30 cellular contexts compared by ENCODE assay signal in genomic region chr6:84508981-84509380, GRCh38.
DNase-seq lines count a peak whose midpoint lies in the region; TF ChIP-seq lines count a peak whose summit lies in the region.
"Had no signal": no experiment of that assay in that cellular context is flagged by ENCODE, and none has a peak within 500 bp of the region (broad histone marks: within the 10 kb centered on the region; RNA-seq: fewer than 3 reads in every experiment).

No MANE protein-coding gene starts in this region.

- H3K9ac ChIP-seq in GM23248: no peak overlapping the region
- H3K9ac ChIP-seq in neural progenitor cell: no peak overlapping the region

- H3K27ac Mint-ChIP-seq in chondrocyte (ENCODE audit: unreplicated experiment) (peak overlapping the region; percentile 65), neural progenitor cell (no peak overlapping the region)
- no peak overlapping the region for H3K27ac Mint-ChIP-seq in activated CD4-positive, alpha-beta memory T cell treated with anti-CD3 and anti-CD28 coated beads, Interleukin-2, amount 10 ng/mL, durations not matched to agents 7 days and 5 days
- H3K27ac Mint-ChIP-seq: activated CD4-positive, alpha-beta T cell treated with anti-CD3 and anti-CD28 coated beads, Interleukin-2, amount 10 ng/mL, durations not matched to agents 24 days and 14 days; activated naive CD8-positive, alpha-beta T cell treated with anti-CD3 and anti-CD28 coated beads, Interleukin-2, amount 50 U/mL, for 24 hours; brain; effector memory CD8-positive, alpha-beta T cell; naive thymus-derived CD4-positive, alpha-beta T cell had no signal

- H2AFZ ChIP-seq in ACC112 (ENCODE audit: low read length, unreplicated experiment) (peak overlapping the region; percentile 74), GM23248 (peak overlapping the region; percentile 42), neural progenitor cell (replicated peaks) (no peak overlapping the region)

- CTCF ChIA-PET in activated CD4-positive, alpha-beta memory T cell treated with anti-CD3 and anti-CD28 coated beads, Interleukin-2, amount 10 ng/mL, durations not matched to agents 7 days and 5 days (lab: Charles Lee): interaction anchor here (0.9 kb wide), 1 partner anchor 24 kb away, joined by 3 read pairs; no protein-coding TSS in a partner anchor

- no peaks in the 10 kb centered on the region for H3K79me2 ChIP-seq in ACC112 (ENCODE audit: control insufficient read depth, insufficient read depth, low read length, unreplicated experiment)
- no peaks in the 10 kb centered on the region for H3K79me2 ChIP-seq in GM23248 (ENCODE audit: insufficient read depth)
- no peaks in the 10 kb centered on the region for H3K79me2 ChIP-seq in neural progenitor cell (ENCODE audit: low read depth)

- H3K27me3 Mint-ChIP-seq in chondrocyte (ENCODE audit: low read depth) (no peaks in the 10 kb centered on the region), neural progenitor cell (ENCODE audit: insufficient read depth, low read depth) (no peaks in the 10 kb centered on the region)
- H3K27me3 Mint-ChIP-seq in activated CD4-positive, alpha-beta memory T cell treated with anti-CD3 and anti-CD28 coated beads, Interleukin-2, amount 10 ng/mL, durations not matched to agents 7 days and 5 days: no peaks in the 10 kb centered on the region
- H3K27me3 Mint-ChIP-seq: activated CD4-positive, alpha-beta T cell treated with anti-CD3 and anti-CD28 coated beads, Interleukin-2, amount 10 ng/mL, durations not matched to agents 24 days and 14 days; activated naive CD8-positive, alpha-beta T cell treated with anti-CD3 and anti-CD28 coated beads, Interleukin-2, amount 50 U/mL, for 24 hours; brain; effector memory CD8-positive, alpha-beta T cell; naive thymus-derived CD4-positive, alpha-beta T cell had no signal

- H3K9me3 Mint-ChIP-seq in chondrocyte (ENCODE audit: low read depth): peaks cover 9% of the 10 kb centered on the region
- no peaks in the 10 kb centered on the region for H3K9me3 Mint-ChIP-seq in activated CD4-positive, alpha-beta memory T cell treated with anti-CD3 and anti-CD28 coated beads, Interleukin-2, amount 10 ng/mL, durations not matched to agents 7 days and 5 days
- H3K9me3 Mint-ChIP-seq in neural progenitor cell: peaks cover 11% of the 10 kb centered on the region
- H3K9me3 Mint-ChIP-seq: activated CD4-positive, alpha-beta T cell treated with anti-CD3 and anti-CD28 coated beads, Interleukin-2, amount 10 ng/mL, durations not matched to agents 24 days and 14 days; effector memory CD8-positive, alpha-beta T cell had no signal

- no peak overlapping the region for H3K4me3 Mint-ChIP-seq in chondrocyte (ENCODE audit: unreplicated experiment)
- no peak overlapping the region for H3K4me3 Mint-ChIP-seq in activated CD4-positive, alpha-beta memory T cell treated with anti-CD3 and anti-CD28 coated beads, Interleukin-2, amount 10 ng/mL, durations not matched to agents 7 days and 5 days
- no peak overlapping the region for H3K4me3 Mint-ChIP-seq in neural progenitor cell
- H3K4me3 Mint-ChIP-seq: activated CD4-positive, alpha-beta T cell treated with anti-CD3 and anti-CD28 coated beads, Interleukin-2, amount 10 ng/mL, durations not matched to agents 24 days and 14 days; activated naive CD8-positive, alpha-beta T cell treated with anti-CD3 and anti-CD28 coated beads, Interleukin-2, amount 50 U/mL, for 24 hours; activated T-cell treated with anti-CD3 and anti-CD28 coated beads, Interleukin-2, amount 50 U/mL, for 4 hours; brain; effector memory CD8-positive, alpha-beta T cell; naive thymus-derived CD4-positive, alpha-beta T cell had no signal

- H3K9me3 ChIP-seq in GM23248 (ENCODE audit: low read depth) (no peaks in the 10 kb centered on the region), neural progenitor cell (ENCODE audit: low read depth) (no peaks in the 10 kb centered on the region)
- no peaks in the 10 kb centered on the region for H3K9me3 ChIP-seq in effector memory CD4-positive, alpha-beta T cell (ENCODE audit: control insufficient read depth, low read length)
- H3K9me3 ChIP-seq: BE2C, gastroesophageal sphincter, Peyer's patch, uterus had no signal

- in situ Hi-C loops in GM23248 (cut with MboI): no loop called here

- H3K4me1 Mint-ChIP-seq in chondrocyte (ENCODE audit: low read depth) (peaks cover 36% of the 10 kb centered on the region), neural progenitor cell (no peaks in the 10 kb centered on the region)
- H3K4me1 Mint-ChIP-seq in activated CD4-positive, alpha-beta memory T cell treated with anti-CD3 and anti-CD28 coated beads, Interleukin-2, amount 10 ng/mL, durations not matched to agents 7 days and 5 days: no peaks in the 10 kb centered on the region
- H3K4me1 Mint-ChIP-seq: activated CD4-positive, alpha-beta T cell treated with anti-CD3 and anti-CD28 coated beads, Interleukin-2, amount 10 ng/mL, durations not matched to agents 24 days and 14 days; activated naive CD8-positive, alpha-beta T cell treated with anti-CD3 and anti-CD28 coated beads, Interleukin-2, amount 50 U/mL, for 24 hours; brain; naive thymus-derived CD4-positive, alpha-beta T cell had no signal

- H3K36me3 ChIP-seq in ACC112 (ENCODE audit: insufficient read depth, low read length) (no peaks in the 10 kb centered on the region), GM23248 (ENCODE audit: low read depth) (no peaks in the 10 kb centered on the region), neural progenitor cell (no peaks in the 10 kb centered on the region)
- no peaks in the 10 kb centered on the region for H3K36me3 ChIP-seq in effector memory CD4-positive, alpha-beta T cell (ENCODE audit: control insufficient read depth, insufficient read depth, low read length)
- H3K36me3 ChIP-seq: BE2C, gastroesophageal sphincter, left ventricle myocardium inferior, Peyer's patch, uterus had no signal

- H3K4me3 ChIP-seq in ACC112 (ENCODE audit: low read depth, low read length): no peak overlapping the region
- H3K4me3 ChIP-seq in GM23248: no peak overlapping the region
- H3K4me3 ChIP-seq in effector memory CD4-positive, alpha-beta T cell (ENCODE audit: insufficient read depth, low read depth, low read length, poor library complexity, severe bottlenecking): no peak overlapping the region
- H3K4me3 ChIP-seq in neural progenitor cell: no peak overlapping the region
- H3K4me3 ChIP-seq: gastroesophageal sphincter, left ventricle myocardium inferior, Peyer's patch, uterus had no signal

- H3K9me2 ChIP-seq in GM23248 (ENCODE audit: insufficient read depth): no peaks in the 10 kb centered on the region

- H3K36me3 Mint-ChIP-seq in chondrocyte (ENCODE audit: low read depth) (peaks cover 2% of the 10 kb centered on the region), neural progenitor cell (no peaks in the 10 kb centered on the region)
- H3K36me3 Mint-ChIP-seq in activated CD4-positive, alpha-beta memory T cell treated with anti-CD3 and anti-CD28 coated beads, Interleukin-2, amount 10 ng/mL, durations not matched to agents 7 days and 5 days (ENCODE audit: low read depth): no peaks in the 10 kb centered on the region
- H3K36me3 Mint-ChIP-seq: brain; naive thymus-derived CD4-positive, alpha-beta T cell had no signal

- DNase-seq in GM23248 (peak; percentile 59), chondrocyte (ENCODE audit: low spot score) (no peak), iris pigment epithelial cell (ENCODE audit: low read depth) (peak; percentile 53), dermis blood vessel endothelial cell (no peak), neural progenitor cell (ENCODE audit: low spot score) (no peak)
- no peak for DNase-seq in activated CD4-positive, alpha-beta memory T cell treated with anti-CD3 and anti-CD28 coated beads, Interleukin-2, amount 10 ng/mL, durations not matched to agents 7 days and 5 days
- DNase-seq in effector memory CD4-positive, alpha-beta T cell: no peak
- DNase-seq: 8988T; activated CD4-positive, alpha-beta T cell treated with anti-CD3 and anti-CD28 coated beads, Interleukin-2, amount 10 ng/mL, durations not matched to agents 24 days and 14 days; activated naive CD8-positive, alpha-beta T cell treated with anti-CD3 and anti-CD28 coated beads, Interleukin-2, amount 50 U/mL, for 24 hours; activated T-cell treated with anti-CD3 and anti-CD28 coated beads, Interleukin-2, amount 50 U/mL, for 4 hours; BE2C; DMS153; effector memory CD8-positive, alpha-beta T cell; erythroblast; hypothalamus; left ventricle myocardium inferior; naive thymus-derived CD4-positive, alpha-beta T cell; NCI-H2171; NCI-H524 treated with DMSO at 0.1 percent for 48 hours; NK-92 treated with Interleukin-12 subunit alpha and Interleukin-12 subunit beta, amount 100 ng/mL, for 24 hours; nucleus accumbens; Peyer's patch; SIG-M5; stimulated activated naive CD4-positive, alpha-beta T cell treated with Interleukin-2 at 50 U/mL for 16 hours; T1000; uterus had no signal

- H3K27ac ChIP-seq in ACC112 (ENCODE audit: low read depth, low read length) (peak overlapping the region; percentile 53), GM23248 (peak overlapping the region; percentile 45), neural progenitor cell (no peak overlapping the region)
- H3K27ac ChIP-seq in effector memory CD4-positive, alpha-beta T cell (ENCODE audit: insufficient read depth, low read length, poor library complexity, severe bottlenecking): no peak overlapping the region
- H3K27ac ChIP-seq: gastroesophageal sphincter, left ventricle myocardium inferior, Peyer's patch, uterus had no signal

- H3F3A ChIP-seq in GM23248 (ENCODE audit: insufficient read depth): peaks cover 4% of the 10 kb centered on the region
- no peaks in the 10 kb centered on the region for H3F3A ChIP-seq in neural progenitor cell (ENCODE audit: low read depth)

- H3K4me2 ChIP-seq in GM23248 (ENCODE audit: unreplicated experiment): peak overlapping the region; percentile 1
- no peak overlapping the region for H3K4me2 ChIP-seq in neural progenitor cell

- H3K4me1 ChIP-seq in ACC112 (ENCODE audit: control insufficient read depth, insufficient read depth, low read length, unreplicated experiment) (peaks cover 12% of the 10 kb centered on the region), GM23248 (ENCODE audit: insufficient read depth) (peaks cover 15% of the 10 kb centered on the region), neural progenitor cell (no peaks in the 10 kb centered on the region)
- no peaks in the 10 kb centered on the region for H3K4me1 ChIP-seq in effector memory CD4-positive, alpha-beta T cell (ENCODE audit: control insufficient read depth, insufficient read depth, low read length, poor library complexity, severe bottlenecking)
- H3K4me1 ChIP-seq: BE2C, gastroesophageal sphincter, left ventricle myocardium inferior, Peyer's patch, uterus had no signal

- POLR2A ChIA-PET in activated CD4-positive, alpha-beta memory T cell treated with anti-CD3 and anti-CD28 coated beads, Interleukin-2, amount 10 ng/mL, durations not matched to agents 7 days and 5 days (lab: Charles Lee): no interaction called here

- H3K27me3 ChIP-seq in ACC112 (ENCODE audit: insufficient read depth, low read length) (no peaks in the 10 kb centered on the region), GM23248 (replicated peaks; ENCODE audit: insufficient read depth) (no peaks in the 10 kb centered on the region), neural progenitor cell (no peaks in the 10 kb centered on the region)
- H3K27me3 ChIP-seq in effector memory CD4-positive, alpha-beta T cell (replicated peaks; ENCODE audit: control insufficient read depth, insufficient read depth, low read length, poor library complexity, severe bottlenecking): no peaks in the 10 kb centered on the region
- H3K27me3 ChIP-seq: BE2C, gastroesophageal sphincter, Peyer's patch, uterus had no signal

- TF ChIP-seq CTCF in chondrocyte (IDR thresholded peaks at IDR 0.05): no peak
- no peak for TF ChIP-seq CTCF in neural progenitor cell (IDR thresholded peaks at IDR 0.05)

- H4K20me1 ChIP-seq in GM23248 (ENCODE audit: insufficient read depth) (no peaks in the 10 kb centered on the region), neural progenitor cell (ENCODE audit: low read depth) (no peaks in the 10 kb centered on the region)

Comparison
In these comparisons a context has a peak if more than half of its experiments do, and no peak if none do; other contexts are left out.
1. H3K27ac ChIP-seq: peak in ACC112 (single experiment) and GM23248 (single experiment); none in effector memory CD4-positive, alpha-beta T cell (single experiment) and neural progenitor cell (single experiment).
2. DNase-seq: peak in GM23248 (single experiment) and iris pigment epithelial cell (single experiment); none in chondrocyte (single experiment), dermis blood vessel endothelial cell (single experiment), activated CD4-positive, alpha-beta memory T cell treated with anti-CD3 and anti-CD28 coated beads, Interleukin-2, amount 10 ng/mL, durations not matched to agents 7 days and 5 days (single experiment), effector memory CD4-positive, alpha-beta T cell (0 of 3) and neural progenitor cell (single experiment).